In the genomic region with DNA sequence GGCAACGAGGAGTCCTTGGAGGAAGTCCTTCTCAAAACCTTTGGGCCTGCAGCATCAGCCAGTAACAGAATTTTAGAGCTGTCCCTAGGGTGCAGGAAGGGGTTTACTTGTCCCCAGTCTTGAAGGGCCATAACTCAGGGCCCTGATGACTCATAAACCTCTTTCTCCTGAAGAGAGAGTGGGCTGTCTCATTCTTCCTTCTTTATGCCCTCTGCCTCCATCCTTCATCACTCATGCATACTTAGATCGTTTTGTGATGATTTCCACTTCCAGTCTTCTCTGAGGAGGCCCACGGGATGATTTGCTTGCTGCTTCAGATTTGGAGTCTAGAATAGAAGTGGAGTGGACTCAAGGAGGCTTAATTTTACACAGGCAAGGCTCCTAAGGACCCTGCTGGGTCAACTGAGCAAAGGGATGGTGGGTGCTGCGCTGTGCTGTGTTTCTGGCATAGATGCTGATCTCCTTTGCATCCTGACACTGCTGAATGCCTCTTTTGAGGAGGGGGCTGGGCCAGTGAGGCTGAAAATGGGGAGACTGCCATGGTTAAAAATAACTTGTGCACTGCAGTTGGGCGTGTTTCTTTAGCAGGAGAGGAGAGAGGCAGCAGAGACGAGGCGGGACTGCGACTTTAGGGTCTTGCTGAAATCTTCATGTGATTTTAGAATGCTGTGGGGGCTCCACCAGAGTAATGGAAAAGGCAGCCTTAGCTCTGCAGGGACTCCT, we compare ENCODE assay signal across 11 cellular contexts.
DNase-seq lines count a peak whose midpoint lies in the region; ATAC-seq and TF ChIP-seq lines count a peak whose summit lies in the region.
"Had no signal": no experiment of that assay in that cellular context is flagged by ENCODE, and none has a peak within 500 bp of the region (broad histone marks: within the 10 kb centered on the region; RNA-seq: fewer than 3 reads in every experiment).

No MANE protein-coding gene starts in this region.

- H3K9me3 Mint-ChIP-seq in nephron progenitor cell, result no peaks in the 10 kb centered on the region

- H3K4me1 ChIP-seq in esophagus squamous epithelium (peaks cover 13 to 45% (median 17%) of the 10 kb centered on the region in 3 donors), transverse colon (peaks cover 0 to 24% (median 12%) of the 10 kb centered on the region in 4 donors)

- TF ChIP-seq CTCF in esophagus squamous epithelium (IDR thresholded peaks at IDR 0.05) (no peak), nephron progenitor cell (IDR thresholded peaks at IDR 0.05) (no peak), transverse colon (IDR thresholded peaks at IDR 0.05) (no peak)

- H3K4me3 Mint-ChIP-seq in nephron progenitor cell, result peak overlapping the region; percentile 61

- in situ Hi-C loops in transverse colon (cut with MboI; ENCODE audit: low pct_ligation_motif_present in 1 of 4, low pct_unique_long_range_greater_than_20kb in 1 of 4, low sequenced_read_pairs in 3 of 4), result loop anchor here in 3 of 4 donors (10.0 to 25.0 kb wide), 2 partner anchors 212 to 451 kb away; partner anchors contain the start of gene MYCBP (in 1 of the 3)

- ATAC-seq in GM21737 (IDR thresholded peaks at IDR 0.05; ENCODE audit: unreplicated experiment), result no peak
- ATAC-seq: A549 had no signal

- H3K4me3 ChIP-seq in esophagus squamous epithelium (no peak overlapping the region), transverse colon (no peak overlapping the region)
- H3K4me3 ChIP-seq: A549 had no signal

- H3K27me3 ChIP-seq in esophagus squamous epithelium, result peaks cover 0 to 35% (median 0%) of the 10 kb centered on the region in 4 donors
- H3K27me3 ChIP-seq in transverse colon, result peaks cover 29% of the 10 kb centered on the region

- intact Hi-C loops in esophagus squamous epithelium (cut with DNase I), result no loop called here
- intact Hi-C loops in transverse colon (cut with DNase I; ENCODE audit: low total_unique reads), result no loop called here

- H3K36me3 Mint-ChIP-seq in nephron progenitor cell (ENCODE audit: low read depth), result peaks cover 25% of the 10 kb centered on the region

- 47 to 63% methylated on average over 6 to 8 of the region's 8 CpGs for WGBS in esophagus squamous epithelium, 2 donors
- 57 to 62% methylated on average over 7 to 8 of the region's 8 CpGs for WGBS in transverse colon (ENCODE audit: low coverage in 1 of 2), 2 donors

- H3K36me3 ChIP-seq in esophagus squamous epithelium (no peaks in the 10 kb centered on the region), transverse colon (no peaks in the 10 kb centered on the region)

- peak overlapping the region in 3 of 4 donors; percentile 36 to 77 (median 47) for H3K27ac ChIP-seq in esophagus squamous epithelium
- peak overlapping the region; percentile 39 to 66 (median 52) for H3K27ac ChIP-seq in transverse colon
- H3K27ac ChIP-seq: A549 had no signal

- TF ChIP-seq EP300 in transverse colon (IDR thresholded peaks at IDR 0.05; ENCODE audit: low read depth), result no peak

- H3K4me1 Mint-ChIP-seq in nephron progenitor cell, result peaks cover 70% of the 10 kb centered on the region

- H3K9me3 ChIP-seq in esophagus squamous epithelium, result no peaks in the 10 kb centered on the region
- no peaks in the 10 kb centered on the region for H3K9me3 ChIP-seq in transverse colon
- H3K9me3 ChIP-seq: A549 had no signal

- peak; percentile 37 for DNase-seq in NOMO-1 treated with DMSO at 0.1 percent for 48 hours (lab: John Stamatoyannopoulos, UW; ENCODE audit: unreplicated experiment)
- DNase-seq in NOMO-1 treated with dmso at 0.1 percent for 144 hours (lab: John Stamatoyannopoulos, UW; ENCODE audit: unreplicated experiment), result no peak
- DNase-seq in esophagus squamous epithelium (lab: John Stamatoyannopoulos, UW), result no peak
- DNase-seq in nephron progenitor cell, result no peak
- no peak for DNase-seq in transverse colon
- no peak for DNase-seq in stimulated activated CD4-positive, alpha-beta T cell treated with anti-CD3 and anti-CD28 coated beads, Interleukin-15, amount 100 ng/mL, for 24 hours
- no peak for DNase-seq in middle frontal gyrus (ENCODE audit: extremely low spot score, low spot score)
- DNase-seq: NCI-H510A treated with DMSO at 0.1 percent for 48 hours, SHP77 treated with DMSO at 0.1 percent for 48 hours had no signal

- no peak for TF ChIP-seq POLR2A in esophagus squamous epithelium (IDR thresholded peaks at IDR 0.05)
- TF ChIP-seq POLR2A in transverse colon (IDR thresholded peaks at IDR 0.05), result no peak

- H3K27me3 Mint-ChIP-seq in nephron progenitor cell (ENCODE audit: low read depth, poor library complexity), result peaks cover 47% of the 10 kb centered on the region

- peak overlapping the region; percentile 97 for H3K27ac Mint-ChIP-seq in nephron progenitor cell
